ENCODE assay signal across 8 cellular contexts in genomic region chr1:155745284-155746228, GRCh38. TPM values are rescaled to one million over a fixed set of nuclear protein-coding genes. Genes with fewer than 3 reads are reported as not detected.
DNase-seq lines count a peak whose midpoint lies in the region; ATAC-seq and TF ChIP-seq lines count a peak whose summit lies in the region.
"Not testable (repeated sequence)": the region's sequence is repeated elsewhere in the genome, so short reads cannot be mapped to it uniquely, and the experiment has no call there.

No MANE protein-coding gene starts in this region.

- H3K4me1 ChIP-seq in GM23338 (ENCODE audit: insufficient read depth): not testable (repeated sequence)

- not testable (repeated sequence) for H3K27me3 Mint-ChIP-seq in GM23338 (ENCODE audit: insufficient read depth, low read depth, poor library complexity); naive thymus-derived CD8-positive, alpha-beta T cell; stimulated activated naive B cell treated with anti-CD40 and anti-IgM and Interleukin-4, amounts not matched to agents 10 μg/mL and 1 μg/mL and 100 μg/mL, for 72 hours

- not testable (repeated sequence) for H4K20me1 ChIP-seq in GM23338 (replicated peaks; ENCODE audit: insufficient read depth)

- POLR2A ChIA-PET in naive thymus-derived CD8-positive, alpha-beta T cell (lab: Charles Lee): interaction anchor here (0.6 to 1.0 kb wide), 2 partner anchors 55 to 1820 kb away, joined by 3 to 6 read pairs; no protein-coding TSS in a partner anchor

- DNase-seq in Daoy (ENCODE audit: low read depth) (peak; percentile 98), GM23338 (ENCODE audit: low spot score) (peak; percentile 96), Kasumi-1 (lab: John Stamatoyannopoulos, UW) (peak; percentile 95 to 99), RKO (ENCODE audit: low spot score) (peak; percentile 97), fibroblast of mammary gland (ENCODE audit: low read depth) (peak; percentile 98)
- DNase-seq in activated T-helper 1 cell treated with anti-CD3 and anti-CD28 coated beads, Interleukin-2, amount 50 U/mL, for 16 hours (ENCODE audit: low read depth in 1 of 2, low spot score in 1 of 2): peak; percentile 75 to 88
- DNase-seq in naive thymus-derived CD8-positive, alpha-beta T cell: peak; percentile 80 to 95 (median 88)
- DNase-seq in stimulated activated naive B cell treated with anti-CD40 and anti-IgM and Interleukin-4, amounts not matched to agents 10 μg/mL and 1 μg/mL and 100 μg/mL, for 72 hours: peak; percentile 94

- peak; percentile 95 for ATAC-seq in GM23338
- peak; percentile 93 to 94 for ATAC-seq in naive thymus-derived CD8-positive, alpha-beta T cell
- peak; percentile 93 to 95 for ATAC-seq in stimulated activated naive B cell treated with anti-CD40 and anti-IgM and Interleukin-4, amounts not matched to agents 10 μg/mL and 1 μg/mL and 100 μg/mL, for 72 hours (replicated peaks)

- H2AFZ ChIP-seq in GM23338: peak overlapping the region; percentile 81

- peak overlapping the region; percentile 87 for H3K4me2 ChIP-seq in GM23338

- not testable (repeated sequence) for H3K36me3 ChIP-seq in GM23338 (ENCODE audit: insufficient read depth)

- not testable (repeated sequence) for TF ChIP-seq CTCF in GM23338 (conservative IDR thresholded peaks at IDR 0.05; ENCODE audit: low read depth in 2 of 2); fibroblast of mammary gland (conservative IDR thresholded peaks at IDR 0.05; ENCODE audit: control insufficient read depth, insufficient read depth, low read depth, low read length)

- not testable (repeated sequence) for H3K9me2 ChIP-seq in GM23338 (ENCODE audit: insufficient read depth)

- H3K9me3 Mint-ChIP-seq in GM23338; naive thymus-derived CD8-positive, alpha-beta T cell; stimulated activated naive B cell treated with anti-CD40 and anti-IgM and Interleukin-4, amounts not matched to agents 10 μg/mL and 1 μg/mL and 100 μg/mL, for 72 hours: not testable (repeated sequence)

- H3K4me3 Mint-ChIP-seq in GM23338: peak overlapping the region; percentile 91
- H3K4me3 Mint-ChIP-seq in naive thymus-derived CD8-positive, alpha-beta T cell: peak overlapping the region; percentile 88 to 99 (median 96)
- H3K4me3 Mint-ChIP-seq in stimulated activated naive B cell treated with anti-CD40 and anti-IgM and Interleukin-4, amounts not matched to agents 10 μg/mL and 1 μg/mL and 100 μg/mL, for 72 hours: peak overlapping the region; percentile 90 to 96

- H3K4me3 ChIP-seq in GM23338: peak overlapping the region; percentile 78
- H3K4me3 ChIP-seq in fibroblast of mammary gland (ENCODE audit: control insufficient read depth, low read depth, low read length): peak overlapping the region; percentile 64

- peaks cover 22% of the 10 kb centered on the region for H3K36me3 Mint-ChIP-seq in GM23338 (ENCODE audit: low read depth)
- peaks cover 0 to 11% (median 0%) of the 10 kb centered on the region in 3 donors for H3K36me3 Mint-ChIP-seq in naive thymus-derived CD8-positive, alpha-beta T cell
- H3K36me3 Mint-ChIP-seq in stimulated activated naive B cell treated with anti-CD40 and anti-IgM and Interleukin-4, amounts not matched to agents 10 μg/mL and 1 μg/mL and 100 μg/mL, for 72 hours: peaks cover 3 to 15% of the 10 kb centered on the region in 2 donors

- H3K27me3 ChIP-seq in GM23338 (ENCODE audit: insufficient read depth): not testable (repeated sequence)

- H3K79me2 ChIP-seq in GM23338 (replicated peaks; ENCODE audit: insufficient read depth): not testable (repeated sequence)

- H3K4me1 Mint-ChIP-seq in GM23338; stimulated activated naive B cell treated with anti-CD40 and anti-IgM and Interleukin-4, amounts not matched to agents 10 μg/mL and 1 μg/mL and 100 μg/mL, for 72 hours: not testable (repeated sequence)
- H3K4me1 Mint-ChIP-seq in naive thymus-derived CD8-positive, alpha-beta T cell: peaks cover 0 to 10% (median 4%) of the 10 kb centered on the region in 4 donors

- H3K27ac ChIP-seq in GM23338 (ENCODE audit: low read depth): not testable (repeated sequence)

- not testable (repeated sequence) for H3F3A ChIP-seq in GM23338 (replicated peaks; ENCODE audit: low read depth)

- peak overlapping the region; percentile 58; the same call in 1 of the 2 replicates for H3K27ac Mint-ChIP-seq in GM23338
- peak overlapping the region; percentile 90 to 98 (median 94) for H3K27ac Mint-ChIP-seq in naive thymus-derived CD8-positive, alpha-beta T cell
- peak overlapping the region; percentile 96 for H3K27ac Mint-ChIP-seq in stimulated activated naive B cell treated with anti-CD40 and anti-IgM and Interleukin-4, amounts not matched to agents 10 μg/mL and 1 μg/mL and 100 μg/mL, for 72 hours

TF ChIP-seq in GM23338, 12 proteins besides CTCF, POLR2A, EP300 and RAD21:
- TF ChIP-seq CREB1 (CRISPR knock-in tag; IDR thresholded peaks at IDR 0.05; ENCODE audit: low read depth) (peak; percentile 58), POLR2AphosphoS5 (IDR thresholded peaks at IDR 0.05; ENCODE audit: low read depth) (peak; percentile 70)
TF ChIP-seq in GM23338: peak in this region for 2; not testable (repeated sequence) for 10.

RNA-seq across cellular contexts. Expression of gene DAP3, which starts 56.7 kb away (rescaled TPM):
- 96.4 and 103 TPM in 2 replicates for total RNA-seq in Daoy (2014; rRNA removed; shearing (Covaris generic))
- total RNA-seq in GM23338 (2014; rRNA removed; shearing (Covaris generic)): 56.0 and 90.1 TPM in 2 replicates
- 88.9 and 89.8 TPM in 2 replicates for polyA plus RNA-seq in GM23338 (2016; fragmentation: Nextera tagmentation; extraction: Ambion mirVana)
- 100 to 1,000 TPM; 150 to 162 TPM for total RNA-seq in naive thymus-derived CD8-positive, alpha-beta T cell
- 100 to 1,000 TPM; 111 to 129 (median 114) TPM for polyA plus RNA-seq in naive thymus-derived CD8-positive, alpha-beta T cell

RNA-seq across cellular contexts. Expression of gene YY1AP1, which starts 57.0 kb away (rescaled TPM):
- 23.9 and 27.5 TPM in 2 replicates for total RNA-seq in Daoy (2014; rRNA removed; shearing (Covaris generic))
- 46.4 and 66.5 TPM in 2 replicates for total RNA-seq in GM23338 (2014; rRNA removed; shearing (Covaris generic))
- 18.8 and 21.2 TPM in 2 replicates for polyA plus RNA-seq in GM23338 (2016; fragmentation: Nextera tagmentation; extraction: Ambion mirVana)
- 100 to 1,000 TPM; 113 to 130 TPM for total RNA-seq in naive thymus-derived CD8-positive, alpha-beta T cell
- 10 to 100 TPM; 24.1 to 50.5 (median 30.0) TPM for polyA plus RNA-seq in naive thymus-derived CD8-positive, alpha-beta T cell
